ENCODE assay signal across 8 cellular contexts in the genomic region with DNA sequence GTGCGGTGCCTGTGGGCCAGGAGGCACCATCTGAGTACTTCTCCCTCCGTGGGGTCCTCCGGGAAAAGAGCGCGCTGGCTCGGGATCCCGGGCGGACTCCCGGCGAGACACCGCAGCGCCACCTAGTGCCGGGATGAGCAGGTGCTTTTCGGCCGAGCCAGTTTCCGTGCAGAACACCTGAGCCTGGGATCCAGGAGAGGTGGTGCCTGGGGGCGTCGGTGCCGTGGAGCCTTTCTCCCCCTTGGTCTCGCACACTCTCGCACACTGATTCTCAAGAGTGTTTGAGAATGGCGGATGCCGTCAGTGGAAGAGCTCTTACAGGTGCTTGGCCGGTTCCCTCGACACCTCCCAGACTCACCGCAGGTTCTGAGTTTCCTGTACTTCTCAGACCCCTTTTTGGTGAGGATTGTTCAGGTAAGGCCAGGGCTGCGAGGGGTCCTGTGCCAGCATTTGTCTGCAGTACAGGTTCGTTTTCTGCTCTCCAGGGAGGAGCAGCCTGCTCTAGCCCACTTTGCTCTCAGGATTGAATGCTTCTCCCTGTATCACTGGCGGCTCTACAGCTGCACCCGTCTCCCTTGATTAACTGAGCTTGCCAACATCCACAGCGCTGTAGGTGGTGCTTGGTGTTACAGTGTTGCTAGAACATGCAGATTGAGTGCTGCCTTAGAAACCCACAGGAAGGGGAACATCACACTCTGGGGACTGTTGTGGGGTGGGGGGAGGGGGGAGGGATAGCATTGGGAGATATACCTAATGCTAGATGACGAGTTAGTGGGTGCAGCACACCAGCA. TPM values are rescaled to one million over a fixed set of nuclear protein-coding genes. Genes with fewer than 3 reads are reported as not detected.
A peak's percentile ranks its signal among the peaks of the same experiment; 100 is the strongest.
DNase-seq lines count a peak whose midpoint lies in the region; ATAC-seq and TF ChIP-seq lines count a peak whose summit lies in the region.

No MANE protein-coding gene starts in this region.

- TF ChIP-seq CTCF in AG10803 (conservative IDR thresholded peaks at IDR 0.05; ENCODE audit: low read length): peak; percentile 76
- TF ChIP-seq CTCF in HCT116 (IDR thresholded peaks at IDR 0.05 in 2 of 3, conservative IDR thresholded peaks at IDR 0.05 in 1 of 3; ENCODE audit: borderline replicate concordance in 1 of 3, insufficient read depth in 1 of 3, low read depth in 2 of 3, low read length in 2 of 3): peak; percentile 69 to 99 (median 89); a peak in 5 of 6 replicates
- TF ChIP-seq CTCF in cardiac fibroblast (IDR thresholded peaks at IDR 0.05; ENCODE audit: low read depth, low read length): peak; percentile 94

- CTCF ChIA-PET in HCT116 (lab: Charles Lee): no interaction called here

- peak; percentile 38 for DNase-seq in AG10803 (ENCODE audit: low read depth)
- peak; percentile 24 for DNase-seq in HCT116 (ENCODE audit: low read depth, low spot score)
- peak; percentile 49 to 52 for DNase-seq in cardiac fibroblast (ENCODE audit: low read depth in 2 of 2)
- DNase-seq in left kidney (ENCODE audit: low read depth, low spot score): peak; percentile 84
- DNase-seq in stimulated activated CD4-positive, alpha-beta T cell treated with anti-CD3 and anti-CD28 coated beads, Interleukin-4, amount 100 ng/mL, for 4 hours: peak; percentile 20 to 39
- no peak for DNase-seq in OCI-M2 (lab: John Stamatoyannopoulos, UW; ENCODE audit: unreplicated experiment)

- H3K4me3 ChIP-seq in AG10803 (ENCODE audit: low read length) (peak overlapping the region; percentile 30), HCT116 (replicated peaks in 1 of 2; ENCODE audit: low read depth in 1 of 2, low read length in 2 of 2) (no peak overlapping the region), cardiac fibroblast (replicated peaks in 1 of 2; ENCODE audit: low read depth in 2 of 2, low read length in 2 of 2) (peak overlapping the region in 1 of 2 donors; percentile 21)

- H3K27ac ChIP-seq in HCT116 (ENCODE audit: low read depth, low read length): no peak overlapping the region

- H3K79me2 ChIP-seq in HCT116 (ENCODE audit: insufficient read depth, low read length): peaks cover 18% of the 10 kb centered on the region; the same call in 1 of the 2 replicates

- intact Hi-C loops in HCT116 (cut with micrococcal nuclease): no loop called here

- POLR2A ChIA-PET in HCT116 (lab: Charles Lee): no interaction called here

- no peak overlapping the region for H3K9ac ChIP-seq in HCT116 (ENCODE audit: low read length)

- peak; percentile 83 for ATAC-seq in HCT116
- ATAC-seq in SK-N-SH treated with all-trans-retinoic acid at 6 μM for 48 hours: peak; percentile 78
- no peak for ATAC-seq in GM19463 (IDR thresholded peaks at IDR 0.05; ENCODE audit: unreplicated experiment)

- H3K4me2 ChIP-seq in HCT116 (ENCODE audit: low read length): no peak overlapping the region

- H3K4me1 ChIP-seq in HCT116 (ENCODE audit: control insufficient read depth in 1 of 2, insufficient read depth in 2 of 2, low read length in 2 of 2): no peaks in the 10 kb centered on the region

- H4K20me1 ChIP-seq in HCT116 (ENCODE audit: insufficient read depth): no peaks in the 10 kb centered on the region

- BruUV-seq in HCT116 (replicated peaks; lab: Mats Ljungman, UMichigan): no TSS peak

- no peaks in the 10 kb centered on the region for H3K9me3 ChIP-seq in HCT116 (ENCODE audit: control insufficient read depth in 1 of 2, insufficient read depth in 1 of 2, low read depth in 1 of 2, low read length in 2 of 2)

- no peaks in the 10 kb centered on the region for H3K9me2 ChIP-seq in HCT116 (ENCODE audit: insufficient read depth)

- TF ChIP-seq POLR2A in HCT116 (IDR thresholded peaks at IDR 0.05; ENCODE audit: borderline replicate concordance, extremely low read depth, insufficient read depth, insufficient read length): no peak

- RAD21 ChIA-PET in HCT116 (lab: Charles Lee; ENCODE audit: low non-redundant PET in 1 of 2, low total read pairs in 2 of 2, uncharacterized antibody in 2 of 2, unreplicated experiment in 2 of 2): no interaction called here

- H3K27me3 ChIP-seq in HCT116 (ENCODE audit: insufficient read depth, low read length): no peaks in the 10 kb centered on the region

- peak; percentile 69 for TF ChIP-seq RAD21 in HCT116 (IDR thresholded peaks at IDR 0.05; ENCODE audit: low read depth)

- no peak overlapping the region for H2AFZ ChIP-seq in HCT116 (ENCODE audit: low read depth, low read length, poor library complexity, severe bottlenecking)

- H3K36me3 ChIP-seq in HCT116 (ENCODE audit: control insufficient read depth in 1 of 2, insufficient read depth in 2 of 2, low read length in 2 of 2): peaks cover 10 to 23% of the 10 kb centered on the region in 2 experiments; a peak in 3 of 4 replicates

TF ChIP-seq in HCT116, 20 proteins besides CTCF, POLR2A, EP300 and RAD21 (continues in another document):
- no peak for TF ChIP-seq EZH2phosphoT487 (IDR thresholded peaks at IDR 0.05; ENCODE audit: borderline replicate concordance)
- TF ChIP-seq SIN3A (IDR thresholded peaks at IDR 0.05; ENCODE audit: low read depth): no peak
- no peak for TF ChIP-seq EGR1 (IDR thresholded peaks at IDR 0.05; ENCODE audit: low read depth)
- no peak for TF ChIP-seq SP1 (IDR thresholded peaks at IDR 0.05; ENCODE audit: low read depth)
- TF ChIP-seq, protein P1, sequence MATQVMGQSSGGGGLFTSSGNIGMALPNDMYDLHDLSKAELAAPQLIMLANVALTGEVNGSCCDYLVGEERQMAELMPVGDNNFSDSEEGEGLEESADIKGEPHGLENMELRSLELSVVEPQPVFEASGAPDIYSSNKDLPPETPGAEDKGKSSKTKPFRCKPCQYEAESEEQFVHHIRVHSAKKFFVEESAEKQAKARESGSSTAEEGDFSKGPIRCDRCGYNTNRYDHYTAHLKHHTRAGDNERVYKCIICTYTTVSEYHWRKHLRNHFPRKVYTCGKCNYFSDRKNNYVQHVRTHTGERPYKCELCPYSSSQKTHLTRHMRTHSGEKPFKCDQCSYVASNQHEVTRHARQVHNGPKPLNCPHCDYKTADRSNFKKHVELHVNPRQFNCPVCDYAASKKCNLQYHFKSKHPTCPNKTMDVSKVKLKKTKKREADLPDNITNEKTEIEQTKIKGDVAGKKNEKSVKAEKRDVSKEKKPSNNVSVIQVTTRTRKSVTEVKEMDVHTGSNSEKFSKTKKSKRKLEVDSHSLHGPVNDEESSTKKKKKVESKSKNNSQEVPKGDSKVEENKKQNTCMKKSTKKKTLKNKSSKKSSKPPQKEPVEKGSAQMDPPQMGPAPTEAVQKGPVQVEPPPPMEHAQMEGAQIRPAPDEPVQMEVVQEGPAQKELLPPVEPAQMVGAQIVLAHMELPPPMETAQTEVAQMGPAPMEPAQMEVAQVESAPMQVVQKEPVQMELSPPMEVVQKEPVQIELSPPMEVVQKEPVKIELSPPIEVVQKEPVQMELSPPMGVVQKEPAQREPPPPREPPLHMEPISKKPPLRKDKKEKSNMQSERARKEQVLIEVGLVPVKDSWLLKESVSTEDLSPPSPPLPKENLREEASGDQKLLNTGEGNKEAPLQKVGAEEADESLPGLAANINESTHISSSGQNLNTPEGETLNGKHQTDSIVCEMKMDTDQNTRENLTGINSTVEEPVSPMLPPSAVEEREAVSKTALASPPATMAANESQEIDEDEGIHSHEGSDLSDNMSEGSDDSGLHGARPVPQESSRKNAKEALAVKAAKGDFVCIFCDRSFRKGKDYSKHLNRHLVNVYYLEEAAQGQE (IDR thresholded peaks at IDR 0.05; ENCODE audit: low read depth): no peak
- no peak for TF ChIP-seq TCF7L2 (IDR thresholded peaks at IDR 0.05; ENCODE audit: borderline replicate concordance, extremely low read depth, insufficient read depth, insufficient read length)
- no peak for TF ChIP-seq ZNF274 (IDR thresholded peaks at IDR 0.05; ENCODE audit: low read depth, low read length)
- no peak for TF ChIP-seq EZH2 (IDR thresholded peaks at IDR 0.05)
- TF ChIP-seq ZFX (IDR thresholded peaks at IDR 0.05): no peak

TF ChIP-seq in SK-N-SH treated with all-trans-retinoic acid at 6 μM for 48 hours, 23 proteins besides CTCF, POLR2A, EP300 and RAD21 (continues in another document):
- no peak for TF ChIP-seq ISL1 (CRISPR knock-in tag; IDR thresholded peaks at IDR 0.05)
- TF ChIP-seq, protein P2, sequence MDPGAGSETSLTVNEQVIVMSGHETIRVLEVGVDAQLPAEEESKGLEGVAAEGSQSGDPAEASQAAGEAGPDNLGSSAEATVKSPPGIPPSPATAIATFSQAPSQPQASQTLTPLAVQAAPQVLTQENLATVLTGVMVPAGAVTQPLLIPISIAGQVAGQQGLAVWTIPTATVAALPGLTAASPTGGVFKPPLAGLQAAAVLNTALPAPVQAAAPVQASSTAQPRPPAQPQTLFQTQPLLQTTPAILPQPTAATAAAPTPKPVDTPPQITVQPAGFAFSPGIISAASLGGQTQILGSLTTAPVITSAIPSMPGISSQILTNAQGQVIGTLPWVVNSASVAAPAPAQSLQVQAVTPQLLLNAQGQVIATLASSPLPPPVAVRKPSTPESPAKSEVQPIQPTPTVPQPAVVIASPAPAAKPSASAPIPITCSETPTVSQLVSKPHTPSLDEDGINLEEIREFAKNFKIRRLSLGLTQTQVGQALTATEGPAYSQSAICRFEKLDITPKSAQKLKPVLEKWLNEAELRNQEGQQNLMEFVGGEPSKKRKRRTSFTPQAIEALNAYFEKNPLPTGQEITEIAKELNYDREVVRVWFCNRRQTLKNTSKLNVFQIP (CRISPR knock-in tag; IDR thresholded peaks at IDR 0.05; ENCODE audit: borderline replicate concordance, low read depth): no peak
- TF ChIP-seq BACH2 (CRISPR knock-in tag; IDR thresholded peaks at IDR 0.05; ENCODE audit: borderline replicate concordance): no peak
- no peak for TF ChIP-seq SNAI2 (CRISPR knock-in tag; IDR thresholded peaks at IDR 0.05)

RNA-seq across cellular contexts. Expression of gene TBCD, which starts 23.4 kb away (rescaled TPM):
- total RNA-seq in HCT116 (2021; ENCODE audit: unreplicated experiment): 152 TPM
- polyA plus RNA-seq in HCT116 (2012): 140 and 154 TPM in 2 replicates

RNA-seq across cellular contexts. Expression of gene FN3K, which starts 39.8 kb away (rescaled TPM):
- total RNA-seq in HCT116 (2021; ENCODE audit: unreplicated experiment): 9.9 TPM
- 8.6 and 10.7 TPM in 2 replicates for polyA plus RNA-seq in HCT116 (2012)

RNA-seq across cellular contexts. Expression of gene FN3KRP, which starts 58.7 kb away (rescaled TPM):
- 35.2 TPM for total RNA-seq in HCT116 (2021; ENCODE audit: unreplicated experiment)
- polyA plus RNA-seq in HCT116 (2012): 32.5 and 35.2 TPM in 2 replicates
